ENCODE assay signal across 7 cellular contexts in genomic region chr2:10013651-10014417, GRCh38. TPM values are rescaled to one million over a fixed set of nuclear protein-coding genes. Genes with fewer than 3 reads are reported as not detected.
DNase-seq lines count a peak whose midpoint lies in the region; ATAC-seq, FAIRE-seq and TF ChIP-seq lines count a peak whose summit lies in the region.
"Not testable (repeated sequence)": the region's sequence is repeated elsewhere in the genome, so short reads cannot be mapped to it uniquely, and the experiment has no call there.

No MANE protein-coding gene starts in this region.

- H4K20me1 ChIP-seq in GM12878 (ENCODE audit: control insufficient read depth, insufficient read depth), result not testable (repeated sequence)

- not testable (repeated sequence) for H3K9me3 ChIP-seq in Peyer's patch; GM12878 (replicated peaks; ENCODE audit: control insufficient read depth, insufficient read depth, low read length); lower lobe of right lung

- TF ChIP-seq RAD21 in GM12878 (IDR thresholded peaks at IDR 0.05; ENCODE audit: insufficient read depth, low read depth, low read length), result not testable (repeated sequence)

- H3K4me1 ChIP-seq in Peyer's patch (peaks cover 0 to 17% (median 0%) of the 10 kb centered on the region in 4 donors), lower lobe of right lung (peaks cover 23% of the 10 kb centered on the region)
- H3K4me1 ChIP-seq in GM12878 (ENCODE audit: control insufficient read depth, insufficient read depth, low read length), result not testable (repeated sequence)

- H3K36me3 ChIP-seq in Peyer's patch; GM12878 (ENCODE audit: control insufficient read depth in 2 of 2, insufficient read depth in 2 of 2, low read length in 1 of 2); lower lobe of right lung: not testable (repeated sequence)

- not testable (repeated sequence) for ATAC-seq in GM12878, lower lobe of right lung, sciatic nerve

- TF ChIP-seq CTCF in Peyer's patch (IDR thresholded peaks at IDR 0.05); GM12878 (IDR thresholded peaks at IDR 0.05 in 2 of 3, conservative IDR thresholded peaks at IDR 0.05 in 1 of 3; ENCODE audit: control insufficient read depth in 2 of 3, extremely low read depth in 1 of 3, insufficient read depth in 1 of 3, low read depth in 3 of 3, low read length in 3 of 3); lower lobe of right lung (IDR thresholded peaks at IDR 0.05): not testable (repeated sequence)

- not testable (repeated sequence) for H3K4me2 ChIP-seq in GM12878 (ENCODE audit: control insufficient read depth, insufficient read depth)

- RAD21 ChIA-PET in GM12878 (lab: Charles Lee; ENCODE audit: unreplicated experiment), result not testable (repeated sequence)

- POLR2A ChIA-PET in GM12878 (lab: Charles Lee), result not testable (repeated sequence)

- not testable (repeated sequence) for H3K27me3 ChIP-seq in Peyer's patch; GM12878 (replicated peaks in 1 of 2; ENCODE audit: control insufficient read depth in 2 of 2, insufficient read depth in 2 of 2, low read length in 1 of 2); lower lobe of right lung (ENCODE audit: low read depth)

- not testable (repeated sequence) for H3K79me2 ChIP-seq in GM12878 (ENCODE audit: control insufficient read depth, insufficient read depth, low read length)

- not testable (repeated sequence) for H3K27ac ChIP-seq in Peyer's patch; GM12878 (ENCODE audit: control insufficient read depth, insufficient read depth); lower lobe of right lung

- not testable (repeated sequence) for H3K4me3 ChIP-seq in Peyer's patch, GM12878, lower lobe of right lung

- H2AFZ ChIP-seq in GM12878 (ENCODE audit: control insufficient read depth, low read depth, low read length), result not testable (repeated sequence)

- not testable (repeated sequence) for DNase-seq in GM12891 (ENCODE audit: insufficient read length, low spot score); GM12878 (ENCODE audit: low read depth, low spot score)
- DNase-seq in NCI-H146 treated with DMSO at 0.1 percent for 48 hours (lab: John Stamatoyannopoulos, UW; ENCODE audit: unreplicated experiment) (peak; percentile 45), Peyer's patch (peak in 2 of 3 donors; percentile 15 to 23), cardiac septum (ENCODE audit: low spot score) (peak; percentile 59), lower lobe of right lung (peak; percentile 42), sciatic nerve (ENCODE audit: low spot score) (peak; percentile 34)

- TF ChIP-seq EP300 in GM12878 (IDR thresholded peaks at IDR 0.05; ENCODE audit: borderline replicate concordance in 1 of 2, control insufficient read depth in 1 of 2, low read depth in 2 of 2, low read length in 2 of 2), result not testable (repeated sequence)

- in situ Hi-C loops in GM12878 (cut with MboI), result not testable (repeated sequence)

- SMC1A ChIA-PET in GM12878 (lab: Charles Lee; ENCODE audit: uncharacterized antibody, unreplicated experiment), result not testable (repeated sequence)

- peak; percentile 70 for FAIRE-seq in GM12891 (lab: Jason Lieb, UNC)
- FAIRE-seq in GM12878 (lab: Jason Lieb, UNC), result not testable (repeated sequence)

- H3K9ac ChIP-seq in GM12878 (ENCODE audit: control insufficient read depth, insufficient read depth, low read length), result not testable (repeated sequence)

- intact Hi-C loops in GM12878 (cut with micrococcal nuclease; ENCODE audit: unreplicated experiment); cardiac septum (cut with DNase I); lower lobe of right lung (cut with DNase I); sciatic nerve (cut with DNase I): not testable (repeated sequence)

- CTCF ChIA-PET in GM12878 (lab: Yijun Ruan, JAX), result not testable (repeated sequence)

- BruUV-seq in GM12878 (replicated peaks; lab: Mats Ljungman, UMichigan), result not testable (repeated sequence)

- TF ChIP-seq POLR2A in GM12891 (IDR thresholded peaks at IDR 0.05; ENCODE audit: low read depth, low read length); Peyer's patch (IDR thresholded peaks at IDR 0.05); GM12878 (IDR thresholded peaks at IDR 0.05; ENCODE audit: low read depth, low read length): not testable (repeated sequence)

- WGBS in GM12878 (ENCODE audit: insufficient coverage, insufficient replicate concordance, low lambda C conversion rate, missing lambda C conversion rate), result 96% methylated on average over 43 of the region's 43 CpGs

TF ChIP-seq in GM12878, 131 proteins besides CTCF, POLR2A, EP300 and RAD21:
- TF ChIP-seq BCL3 (IDR thresholded peaks at IDR 0.05; ENCODE audit: borderline replicate concordance, insufficient read depth, low read depth, low read length, poor library complexity, severe bottlenecking) (peak; percentile 87), TCF3 (IDR thresholded peaks at IDR 0.05; ENCODE audit: borderline replicate concordance, insufficient read depth, low read depth, low read length) (0 out of 2 replicates have a peak, but pooled peaks have one; percentile 18)

RNA-seq across cellular contexts. Expression of gene KLF11, which starts 29.5 kb away (rescaled TPM):
- polyA plus RNA-seq in GM12891 (2012; ENCODE audit: low read depth, missing spikeins), result 0.24 TPM
- total RNA-seq in Peyer's patch (10 to 100 TPM in 2 of 4 donors, 1 to 10 TPM in 2; 4.0 to 17.3 (median 11.5) TPM), GM12878 (2014; rRNA removed) (0.23 and 0.27 TPM in 2 replicates), GM12878 (2014; rRNA removed; fragmentation: Illumina TruSeq; extraction: Trizol) (0.13 and 0.18 TPM in 2 replicates), GM12878 (2021) (0.18 and 0.19 TPM in 2 replicates), cardiac septum (22.3 TPM), lower lobe of right lung (40.8 TPM), sciatic nerve (23.5 TPM)
- total RNA-seq in GM12878 (2013; cell fraction: nucleolus; rRNA removed), result 0.83 and 0.94 TPM in 2 replicates
- polyA plus RNA-seq in GM12878 (2011; ENCODE audit: low read depth), result 0.67 TPM
- polyA plus RNA-seq in GM12878 (2011; rRNA removed) (0.53 and 0.54 TPM in 2 replicates), GM12878 (2014; fragmentation: Illumina TruSeq; extraction: Trizol) (0.21 and 0.22 TPM in 2 replicates), GM12878 (2014; fragmentation: Nextera tagmentation; extraction: Ambion mirVana) (under 1 TPM; 0.03 to 0.11 TPM), GM12878 (2014; rRNA removed) (0.13 and 0.14 TPM in 2 replicates), GM12878 (2016; fragmentation: Nextera tagmentation; extraction: Ambion mirVana) (under 1 TPM in 1 of 2 experiments, not detected in 1; 0.04 TPM)
- polyA plus RNA-seq in GM12878 (2011; cell fraction: cytosol; rRNA removed), result 0.40 and 0.74 TPM in 2 replicates
- 0.18 and 0.27 TPM in 2 replicates for polyA plus RNA-seq in GM12878 (2011; cell fraction: nucleus; rRNA removed)
- 0.76 and 1.3 TPM in 2 replicates for polyA plus RNA-seq in GM12878 (2012)
- polyA minus RNA-seq in GM12878 (2011; rRNA and poly(A)+ RNA removed), result 0.46 and 1.4 TPM in 2 replicates
- 0.53 and 0.83 TPM in 2 replicates for polyA minus RNA-seq in GM12878 (2011; cell fraction: cytosol; rRNA and poly(A)+ RNA removed)
- polyA minus RNA-seq in GM12878 (2011; cell fraction: nucleus; rRNA and poly(A)+ RNA removed), result 0.12 and 0.48 TPM in 2 replicates
